ENCODE assay signal across 1 cellular context in the genomic region with DNA sequence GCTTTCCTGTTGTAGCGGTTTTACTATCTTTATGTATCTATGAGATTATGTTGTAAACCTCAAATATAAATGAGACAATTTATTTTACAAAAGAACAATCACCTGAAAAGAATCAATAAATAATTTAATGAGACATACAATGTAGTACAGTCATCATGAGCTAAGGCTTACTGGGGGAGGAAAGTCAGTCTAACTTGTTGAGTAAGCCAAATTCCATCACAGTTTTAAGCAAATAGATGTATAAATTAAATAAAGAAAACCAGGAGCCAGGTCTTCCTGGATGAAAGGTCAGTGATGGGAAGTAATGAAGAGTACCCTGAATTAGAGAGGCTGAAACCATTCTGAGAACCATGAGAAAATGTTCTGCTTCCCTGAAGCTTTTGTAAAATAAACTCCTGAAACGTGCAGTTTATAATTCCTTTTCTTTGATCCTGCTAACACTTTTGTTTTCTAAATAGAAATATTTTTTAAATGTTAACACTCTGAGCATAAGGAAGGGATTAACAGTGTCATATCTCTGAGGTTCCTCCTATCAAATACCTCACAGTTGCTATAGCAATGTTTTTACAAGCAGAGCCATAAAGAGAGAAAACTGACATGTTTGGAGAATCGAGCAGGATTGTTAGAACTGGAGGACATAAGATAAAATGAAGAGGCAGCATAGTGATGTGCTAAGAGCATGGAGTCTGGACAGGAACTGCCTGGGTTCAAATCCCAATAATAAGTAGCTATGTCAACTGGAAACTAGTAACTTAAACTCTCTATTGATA.
TF ChIP-seq lines count a peak whose summit lies in the region.

No MANE protein-coding gene starts in this region.

TF ChIP-seq in WTC11, 78 proteins besides CTCF, POLR2A, EP300 and RAD21 (continued from another document):
- TF ChIP-seq HMGXB4 (CRISPR knock-in tag; IDR thresholded peaks at IDR 0.05) (no peak), ZNF138 (CRISPR knock-in tag; conservative IDR thresholded peaks at IDR 0.05) (no peak), ATF2 (CRISPR knock-in tag; IDR thresholded peaks at IDR 0.05; ENCODE audit: borderline replicate concordance, low read depth) (no peak), GRHL2 (CRISPR knock-in tag; IDR thresholded peaks at IDR 0.05; ENCODE audit: insufficient replicate concordance, severe bottlenecking) (no peak), SMAD3 (CRISPR knock-in tag; IDR thresholded peaks at IDR 0.05; ENCODE audit: borderline replicate concordance) (no peak), TP53 (CRISPR knock-in tag; IDR thresholded peaks at IDR 0.05) (no peak), OVOL2 (CRISPR knock-in tag; IDR thresholded peaks at IDR 0.05; ENCODE audit: borderline replicate concordance) (no peak), NR3C1 (CRISPR knock-in tag; conservative IDR thresholded peaks at IDR 0.05; ENCODE audit: low read depth) (no peak)
- TF ChIP-seq, protein P1, sequence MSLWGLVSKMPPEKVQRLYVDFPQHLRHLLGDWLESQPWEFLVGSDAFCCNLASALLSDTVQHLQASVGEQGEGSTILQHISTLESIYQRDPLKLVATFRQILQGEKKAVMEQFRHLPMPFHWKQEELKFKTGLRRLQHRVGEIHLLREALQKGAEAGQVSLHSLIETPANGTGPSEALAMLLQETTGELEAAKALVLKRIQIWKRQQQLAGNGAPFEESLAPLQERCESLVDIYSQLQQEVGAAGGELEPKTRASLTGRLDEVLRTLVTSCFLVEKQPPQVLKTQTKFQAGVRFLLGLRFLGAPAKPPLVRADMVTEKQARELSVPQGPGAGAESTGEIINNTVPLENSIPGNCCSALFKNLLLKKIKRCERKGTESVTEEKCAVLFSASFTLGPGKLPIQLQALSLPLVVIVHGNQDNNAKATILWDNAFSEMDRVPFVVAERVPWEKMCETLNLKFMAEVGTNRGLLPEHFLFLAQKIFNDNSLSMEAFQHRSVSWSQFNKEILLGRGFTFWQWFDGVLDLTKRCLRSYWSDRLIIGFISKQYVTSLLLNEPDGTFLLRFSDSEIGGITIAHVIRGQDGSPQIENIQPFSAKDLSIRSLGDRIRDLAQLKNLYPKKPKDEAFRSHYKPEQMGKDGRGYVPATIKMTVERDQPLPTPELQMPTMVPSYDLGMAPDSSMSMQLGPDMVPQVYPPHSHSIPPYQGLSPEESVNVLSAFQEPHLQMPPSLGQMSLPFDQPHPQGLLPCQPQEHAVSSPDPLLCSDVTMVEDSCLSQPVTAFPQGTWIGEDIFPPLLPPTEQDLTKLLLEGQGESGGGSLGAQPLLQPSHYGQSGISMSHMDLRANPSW (CRISPR knock-in tag; conservative IDR thresholded peaks at IDR 0.05; ENCODE audit: low read depth), result no peak
- TF ChIP-seq, protein P2, sequence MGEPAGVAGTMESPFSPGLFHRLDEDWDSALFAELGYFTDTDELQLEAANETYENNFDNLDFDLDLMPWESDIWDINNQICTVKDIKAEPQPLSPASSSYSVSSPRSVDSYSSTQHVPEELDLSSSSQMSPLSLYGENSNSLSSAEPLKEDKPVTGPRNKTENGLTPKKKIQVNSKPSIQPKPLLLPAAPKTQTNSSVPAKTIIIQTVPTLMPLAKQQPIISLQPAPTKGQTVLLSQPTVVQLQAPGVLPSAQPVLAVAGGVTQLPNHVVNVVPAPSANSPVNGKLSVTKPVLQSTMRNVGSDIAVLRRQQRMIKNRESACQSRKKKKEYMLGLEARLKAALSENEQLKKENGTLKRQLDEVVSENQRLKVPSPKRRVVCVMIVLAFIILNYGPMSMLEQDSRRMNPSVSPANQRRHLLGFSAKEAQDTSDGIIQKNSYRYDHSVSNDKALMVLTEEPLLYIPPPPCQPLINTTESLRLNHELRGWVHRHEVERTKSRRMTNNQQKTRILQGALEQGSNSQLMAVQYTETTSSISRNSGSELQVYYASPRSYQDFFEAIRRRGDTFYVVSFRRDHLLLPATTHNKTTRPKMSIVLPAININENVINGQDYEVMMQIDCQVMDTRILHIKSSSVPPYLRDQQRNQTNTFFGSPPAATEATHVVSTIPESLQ (CRISPR knock-in tag; IDR thresholded peaks at IDR 0.05), result no peak
